ENCODE assay signal across 23 cellular contexts in genomic region chr6:166784691-166785090, GRCh38.
"Had no signal": no experiment of that assay in that cellular context is flagged by ENCODE, and none has a peak within 500 bp of the region (broad histone marks: within the 10 kb centered on the region; RNA-seq: fewer than 3 reads in every experiment).

No MANE protein-coding gene starts in this region.

- H3K9me3 ChIP-seq: adrenal gland, SK-N-SH had no signal

- H3K27ac Mint-ChIP-seq: activated naive CD8-positive, alpha-beta T cell treated with anti-CD3 and anti-CD28 coated beads, Interleukin-2, amount 10 ng/mL, durations not matched to agents 7 days and 5 days; activated T-cell treated with anti-CD3 and anti-CD28 coated beads, Interleukin-2, amount 50 U/mL, for 72 hours; activated T-helper 2 cell treated with anti-CD3 and anti-CD28 coated beads, Interferon-gamma antibody, Interleukin-2, Interleukin-4, amounts not matched to agents 10 μg/mL and 5 μg/mL and 100 μg/mL, durations not matched to agents 14 hours and 24 hours and 36 hours had no signal

- H3K27me3 Mint-ChIP-seq: central memory CD8-positive, alpha-beta T cell had no signal

- DNase-seq: activated CD4-positive, alpha-beta T cell treated with anti-CD3 and anti-CD28 coated beads for 48 hours; activated CD4-positive, alpha-beta T cell treated with anti-CD3 and anti-CD28 coated beads, Interleukin-2, amount 50 U/mL, for 48 hours; activated naive CD4-positive, alpha-beta T cell treated with anti-CD3 and anti-CD28 coated beads, Interleukin-2, amount 50 U/mL, for 16 hours; activated naive CD8-positive, alpha-beta T cell treated with anti-CD3 and anti-CD28 coated beads, Interleukin-2, amount 10 ng/mL, durations not matched to agents 7 days and 5 days; activated T-cell treated with anti-CD3 and anti-CD28 coated beads, Interleukin-2, amount 50 U/mL, for 72 hours; adrenal gland; MM.1S; NCI-H1105; NCI-H1436; NCI-H1694 treated with DMSO at 0.1 percent for 48 hours; NCI-H2081; NCI-H510A treated with DMSO at 0.1 percent for 48 hours; NCI-H69; NK-92 treated with Interleukin-12 subunit alpha and Interleukin-12 subunit beta, amount 100 ng/mL, for 24 hours; Right ventricle myocardium superior; RPMI8226; SJCRH30; SK-N-SH; T-helper 1 cell had no signal

- H3K4me3 ChIP-seq: adrenal gland, SJCRH30 had no signal

- ATAC-seq: activated CD4-positive, CD25-positive, alpha-beta regulatory T cell treated with anti-CD3 and anti-CD28 coated beads, Interleukin-2, amount 50 U/mL, for 24 hours; activated T-cell treated with anti-CD3 and anti-CD28 coated beads, Interleukin-2, amount 50 U/mL, for 72 hours; HepG2 had no signal

- H3K36me3 Mint-ChIP-seq: activated naive CD8-positive, alpha-beta T cell treated with anti-CD3 and anti-CD28 coated beads, Interleukin-2, amount 10 ng/mL, durations not matched to agents 7 days and 5 days had no signal

- H3K4me1 Mint-ChIP-seq: activated naive CD8-positive, alpha-beta T cell treated with anti-CD3 and anti-CD28 coated beads, Interleukin-2, amount 10 ng/mL, durations not matched to agents 7 days and 5 days; central memory CD8-positive, alpha-beta T cell had no signal

- H3K4me1 ChIP-seq: adrenal gland, SJCRH30 had no signal

- H3K9me3 Mint-ChIP-seq: activated naive CD8-positive, alpha-beta T cell treated with anti-CD3 and anti-CD28 coated beads, Interleukin-2, amount 10 ng/mL, durations not matched to agents 7 days and 5 days; activated T-cell treated with anti-CD3 and anti-CD28 coated beads, Interleukin-2, amount 50 U/mL, for 72 hours; activated T-helper 2 cell treated with anti-CD3 and anti-CD28 coated beads, Interferon-gamma antibody, Interleukin-2, Interleukin-4, amounts not matched to agents 10 μg/mL and 5 μg/mL and 100 μg/mL, durations not matched to agents 14 hours and 24 hours and 36 hours; central memory CD8-positive, alpha-beta T cell had no signal

- H3K9ac ChIP-seq: SK-N-SH had no signal

- H3K27ac ChIP-seq: adrenal gland, SJCRH30 had no signal

- H3K27me3 ChIP-seq: adrenal gland, SJCRH30 had no signal

- H3K4me3 Mint-ChIP-seq: activated naive CD8-positive, alpha-beta T cell treated with anti-CD3 and anti-CD28 coated beads, Interleukin-2, amount 10 ng/mL, durations not matched to agents 7 days and 5 days; activated T-cell treated with anti-CD3 and anti-CD28 coated beads, Interleukin-2, amount 50 U/mL, for 72 hours; central memory CD8-positive, alpha-beta T cell had no signal

- H3K36me3 ChIP-seq: SJCRH30 had no signal

- H3K9me2 ChIP-seq: SK-N-SH had no signal

- H3K4me2 ChIP-seq: SK-N-SH had no signal
